In genomic region chr2:85681776-85682175, GRCh38 we compare ENCODE assay signal across 23 cellular contexts. TPM values are rescaled to one million over a fixed set of nuclear protein-coding genes. Genes with fewer than 3 reads are reported as not detected.
DNase-seq lines count a peak whose midpoint lies in the region; ATAC-seq lines count a peak whose summit lies in the region.
"Had no signal": no experiment of that assay in that cellular context is flagged by ENCODE, and none has a peak within 500 bp of the region (broad histone marks: within the 10 kb centered on the region; RNA-seq: fewer than 3 reads in every experiment).

No MANE protein-coding gene starts in this region.

- H3K27ac Mint-ChIP-seq in T-helper 1 cell treated with Interleukin-12 subunit alpha and Interleukin-12 subunit beta and Interleukin-4 antibody, amounts not matched to agents 30 μg/mL and 1 μg/mL, for 36 hours: peak overlapping the region; percentile 92
- H3K27ac Mint-ChIP-seq in stimulated activated naive CD8-positive, alpha-beta T cell treated with anti-CD3 and anti-CD28 coated beads, Interleukin-15, amount 100 ng/mL, for 72 hours: no peak overlapping the region
- H3K27ac Mint-ChIP-seq in natural killer cell treated with Interleukin-12 subunit alpha and Interleukin-12 subunit beta and Interleukin-15 and Interleukin-18, amount 100 ng/mL, for 72 hours: peak overlapping the region; percentile 93 to 97

- no peaks in the 10 kb centered on the region for H3K27me3 Mint-ChIP-seq in T-helper 1 cell treated with Interleukin-12 subunit alpha and Interleukin-12 subunit beta and Interleukin-4 antibody, amounts not matched to agents 30 μg/mL and 1 μg/mL, for 36 hours (ENCODE audit: low read depth)
- peaks cover 5% of the 10 kb centered on the region for H3K27me3 Mint-ChIP-seq in stimulated activated naive CD8-positive, alpha-beta T cell treated with anti-CD3 and anti-CD28 coated beads, Interleukin-15, amount 100 ng/mL, for 72 hours
- H3K27me3 Mint-ChIP-seq in natural killer cell treated with Interleukin-12 subunit alpha and Interleukin-12 subunit beta and Interleukin-15 and Interleukin-18, amount 100 ng/mL, for 72 hours: no peaks in the 10 kb centered on the region

- H3K36me3 Mint-ChIP-seq in T-helper 1 cell treated with Interleukin-12 subunit alpha and Interleukin-12 subunit beta and Interleukin-4 antibody, amounts not matched to agents 30 μg/mL and 1 μg/mL, for 36 hours (ENCODE audit: low read depth): peaks cover 8% of the 10 kb centered on the region
- no peaks in the 10 kb centered on the region for H3K36me3 Mint-ChIP-seq in natural killer cell treated with Interleukin-12 subunit alpha and Interleukin-12 subunit beta and Interleukin-15 and Interleukin-18, amount 100 ng/mL, for 72 hours

- peaks cover 24% of the 10 kb centered on the region for H3K4me1 Mint-ChIP-seq in T-helper 1 cell treated with Interleukin-12 subunit alpha and Interleukin-12 subunit beta and Interleukin-4 antibody, amounts not matched to agents 30 μg/mL and 1 μg/mL, for 36 hours (ENCODE audit: low read depth)
- peaks cover 18% of the 10 kb centered on the region for H3K4me1 Mint-ChIP-seq in stimulated activated naive CD8-positive, alpha-beta T cell treated with anti-CD3 and anti-CD28 coated beads, Interleukin-15, amount 100 ng/mL, for 72 hours
- H3K4me1 Mint-ChIP-seq in natural killer cell treated with Interleukin-12 subunit alpha and Interleukin-12 subunit beta and Interleukin-15 and Interleukin-18, amount 100 ng/mL, for 72 hours (ENCODE audit: low read depth in 2 of 2): peaks cover 19 to 26% of the 10 kb centered on the region in 2 donors

- H3K4me3 Mint-ChIP-seq in T-helper 1 cell treated with Interleukin-12 subunit alpha and Interleukin-12 subunit beta and Interleukin-4 antibody, amounts not matched to agents 30 μg/mL and 1 μg/mL, for 36 hours: peak overlapping the region; percentile 88
- peak overlapping the region in 1 of 2 donors; percentile 29 for H3K4me3 Mint-ChIP-seq in stimulated activated naive CD8-positive, alpha-beta T cell treated with anti-CD3 and anti-CD28 coated beads, Interleukin-15, amount 100 ng/mL, for 72 hours
- H3K4me3 Mint-ChIP-seq in natural killer cell treated with Interleukin-12 subunit alpha and Interleukin-12 subunit beta and Interleukin-15 and Interleukin-18, amount 100 ng/mL, for 72 hours: peak overlapping the region; percentile 84

- no peaks in the 10 kb centered on the region for H3K9me3 Mint-ChIP-seq in T-helper 1 cell treated with Interleukin-12 subunit alpha and Interleukin-12 subunit beta and Interleukin-4 antibody, amounts not matched to agents 30 μg/mL and 1 μg/mL, for 36 hours
- H3K9me3 Mint-ChIP-seq in stimulated activated naive CD8-positive, alpha-beta T cell treated with anti-CD3 and anti-CD28 coated beads, Interleukin-15, amount 100 ng/mL, for 72 hours: no peaks in the 10 kb centered on the region
- no peaks in the 10 kb centered on the region for H3K9me3 Mint-ChIP-seq in natural killer cell treated with Interleukin-12 subunit alpha and Interleukin-12 subunit beta and Interleukin-15 and Interleukin-18, amount 100 ng/mL, for 72 hours

- ATAC-seq in stimulated activated naive CD8-positive, alpha-beta T cell treated with anti-CD3 and anti-CD28 coated beads, Interleukin-15, amount 100 ng/mL, for 72 hours: peak; percentile 22
- no peak for ATAC-seq in stimulated activated naive CD8-positive, alpha-beta T cell treated with anti-CD3 and anti-CD28 coated beads, Interleukin-15, Interleukin-2, amounts not matched to agents 100 U/mL and 50 U/mL, for 24 hours
- ATAC-seq in natural killer cell treated with Interleukin-12 subunit alpha and Interleukin-12 subunit beta and Interleukin-15 and Interleukin-18, amount 100 ng/mL, for 72 hours: no peak
- ATAC-seq in HG02840 (IDR thresholded peaks at IDR 0.05; ENCODE audit: low FRiP score, unreplicated experiment) (no peak), GM19397 (IDR thresholded peaks at IDR 0.05; ENCODE audit: unreplicated experiment) (no peak)

- no peak for DNase-seq in T-helper 1 cell
- DNase-seq in stimulated activated naive CD8-positive, alpha-beta T cell treated with anti-CD3 and anti-CD28 coated beads, Interleukin-15, amount 100 ng/mL, for 72 hours: no peak
- DNase-seq in stimulated activated naive CD8-positive, alpha-beta T cell treated with anti-CD3 and anti-CD28 coated beads, Interleukin-15, Interleukin-2, amounts not matched to agents 100 U/mL and 50 U/mL, for 24 hours: no peak
- no peak for DNase-seq in natural killer cell treated with Interleukin-12 subunit alpha and Interleukin-12 subunit beta and Interleukin-15 and Interleukin-18, amount 100 ng/mL, for 72 hours (ENCODE audit: low spot score)
- DNase-seq in stimulated activated CD4-positive, alpha-beta T cell treated with anti-CD3 and anti-CD28 coated beads, Interleukin-15, amount 100 ng/mL, for 24 hours: no peak
- DNase-seq: activated CD4-positive, alpha-beta T cell treated with anti-CD3 and anti-CD28 coated beads for 4 hours; activated effector memory CD4-positive, alpha-beta T cell treated with Interleukin-2 at 50 U/mL for 16 hours; MV-4-11; NCI-H146; NCI-H2171; NCI-H510A; SK-N-SH had no signal

RNA-seq across cellular contexts. Expression of gene GNLY, which starts 12.4 kb away (rescaled TPM):
- total RNA-seq in natural killer cell treated with Interleukin-12 subunit alpha and Interleukin-12 subunit beta and Interleukin-15 and Interleukin-18, amount 100 ng/mL, for 72 hours: 100 to 1,000 TPM; 599 to 903 TPM
- total RNA-seq: cerebellum, OCI-LY7, urinary bladder had no signal

RNA-seq across cellular contexts. Expression of gene SFTPB, which starts 13.8 kb away (rescaled TPM):
- not detected for total RNA-seq in natural killer cell treated with Interleukin-12 subunit alpha and Interleukin-12 subunit beta and Interleukin-15 and Interleukin-18, amount 100 ng/mL, for 72 hours
- total RNA-seq: dorsolateral prefrontal cortex; fibroblast of lung; lower leg skin; mononuclear cell; OCI-LY7; T-helper 2 cell treated with Interferon-gamma antibody and Interleukin-4, amounts not matched to agents 100 ng/mL and 5 ng/mL, for 36 hours; urinary bladder had no signal

Comparison
In these comparisons a context has a peak if more than half of its experiments do, and no peak if none do; other contexts are left out.
1. H3K27ac Mint-ChIP-seq: peak in T-helper 1 cell treated with Interleukin-12 subunit alpha and Interleukin-12 subunit beta and Interleukin-4 antibody, amounts not matched to agents 30 μg/mL and 1 μg/mL, for 36 hours (single experiment) and natural killer cell treated with Interleukin-12 subunit alpha and Interleukin-12 subunit beta and Interleukin-15 and Interleukin-18, amount 100 ng/mL, for 72 hours (2 of 2); none in stimulated activated naive CD8-positive, alpha-beta T cell treated with anti-CD3 and anti-CD28 coated beads, Interleukin-15, amount 100 ng/mL, for 72 hours (0 of 2).